ENCODE assay signal across 1 cellular context in the genomic region with DNA sequence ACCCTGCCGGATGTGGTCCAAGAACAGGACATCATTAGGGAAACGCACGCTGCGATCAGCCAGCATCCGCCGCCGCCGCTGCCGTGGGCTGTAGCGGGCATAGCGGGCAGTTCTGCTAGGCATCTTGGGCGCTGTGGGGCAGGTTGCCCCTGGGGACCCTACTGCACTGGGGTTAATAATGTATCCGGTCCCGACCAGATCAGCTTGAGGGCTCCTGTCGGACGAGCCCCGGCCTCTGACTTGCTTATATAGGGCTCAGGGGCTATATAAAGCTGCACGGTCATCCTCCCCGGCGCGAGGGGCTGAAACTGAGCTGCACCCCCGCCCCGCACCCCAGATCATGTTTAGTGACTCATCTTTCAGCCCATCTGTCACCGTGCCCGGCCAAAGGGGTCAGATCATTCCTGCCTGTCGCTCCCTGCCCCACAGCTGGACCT.
TF ChIP-seq lines count a peak whose summit lies in the region.

PPP1R27 (minus strand) TSS at position 220 of the 437 bp plus-strand sequence; CDS start at position 123, 97 bp downstream.

TF ChIP-seq in K562, 482 proteins besides CTCF, POLR2A, EP300 and RAD21 (continues in another document):
- TF ChIP-seq ZNF398 (CRISPR knock-in tag; IDR thresholded peaks at IDR 0.05) = no peak
- no peak for TF ChIP-seq HDAC1 (IDR thresholded peaks at IDR 0.05)
- no peak for TF ChIP-seq ZNF766 (CRISPR knock-in tag; conservative IDR thresholded peaks at IDR 0.05)
- no peak for TF ChIP-seq MAZ (CRISPR knock-in tag; conservative IDR thresholded peaks at IDR 0.05 in 1 of 2, IDR thresholded peaks at IDR 0.05 in 1 of 2)
- TF ChIP-seq, protein P1, sequence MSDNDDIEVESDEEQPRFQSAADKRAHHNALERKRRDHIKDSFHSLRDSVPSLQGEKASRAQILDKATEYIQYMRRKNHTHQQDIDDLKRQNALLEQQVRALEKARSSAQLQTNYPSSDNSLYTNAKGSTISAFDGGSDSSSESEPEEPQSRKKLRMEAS (CRISPR knock-in tag; IDR thresholded peaks at IDR 0.05) = 0 out of 2 replicates have a peak, but pooled peaks have one; percentile 1
- no peak for TF ChIP-seq YY1 (IDR thresholded peaks at IDR 0.05; ENCODE audit: borderline replicate concordance in 1 of 3, control insufficient read depth in 1 of 3, extremely low read depth in 1 of 3, insufficient read depth in 3 of 3, insufficient read length in 1 of 3, insufficient replicate concordance in 2 of 3, low read depth in 1 of 3, low read length in 2 of 3)
- no peak for TF ChIP-seq ZC3H4 (CRISPR knock-in tag; IDR thresholded peaks at IDR 0.05; ENCODE audit: borderline replicate concordance)
- TF ChIP-seq RBFOX2 (IDR thresholded peaks at IDR 0.05; ENCODE audit: low read depth, low read length) = peak; percentile 52
- TF ChIP-seq CBFA2T3 (IDR thresholded peaks at IDR 0.05) = peak; percentile 34; the same call in 1 of the 2 replicates
- no peak for TF ChIP-seq ZKSCAN1 (IDR thresholded peaks at IDR 0.05; ENCODE audit: low read depth, low read length)
- peak; percentile 54; the same call in 1 of the 2 replicates for TF ChIP-seq JUND (IDR thresholded peaks at IDR 0.05; ENCODE audit: borderline replicate concordance, low read depth, low read length)
- no peak; the same call in 2 of the 3 replicates for TF ChIP-seq JUND (tag; IDR thresholded peaks at IDR 0.05; ENCODE audit: borderline replicate concordance, low read depth, low read length)
- TF ChIP-seq MAFK (IDR thresholded peaks at IDR 0.05; ENCODE audit: low read length) = no peak
- no peak for TF ChIP-seq MYBL2 (IDR thresholded peaks at IDR 0.05; ENCODE audit: low read depth)
- no peak for TF ChIP-seq MYBL2 (CRISPR knock-in tag; IDR thresholded peaks at IDR 0.05; ENCODE audit: borderline replicate concordance)
- TF ChIP-seq NR2F6 (CRISPR knock-in tag; IDR thresholded peaks at IDR 0.05) = no peak
- no peak for TF ChIP-seq BHLHE40 (IDR thresholded peaks at IDR 0.05; ENCODE audit: low read length)
- no peak for TF ChIP-seq OTX1 (CRISPR knock-in tag; IDR thresholded peaks at IDR 0.05)
- TF ChIP-seq, protein P2, sequence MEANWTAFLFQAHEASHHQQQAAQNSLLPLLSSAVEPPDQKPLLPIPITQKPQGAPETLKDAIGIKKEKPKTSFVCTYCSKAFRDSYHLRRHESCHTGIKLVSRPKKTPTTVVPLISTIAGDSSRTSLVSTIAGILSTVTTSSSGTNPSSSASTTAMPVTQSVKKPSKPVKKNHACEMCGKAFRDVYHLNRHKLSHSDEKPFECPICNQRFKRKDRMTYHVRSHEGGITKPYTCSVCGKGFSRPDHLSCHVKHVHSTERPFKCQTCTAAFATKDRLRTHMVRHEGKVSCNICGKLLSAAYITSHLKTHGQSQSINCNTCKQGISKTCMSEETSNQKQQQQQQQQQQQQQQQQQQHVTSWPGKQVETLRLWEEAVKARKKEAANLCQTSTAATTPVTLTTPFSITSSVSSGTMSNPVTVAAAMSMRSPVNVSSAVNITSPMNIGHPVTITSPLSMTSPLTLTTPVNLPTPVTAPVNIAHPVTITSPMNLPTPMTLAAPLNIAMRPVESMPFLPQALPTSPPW (CRISPR knock-in tag; IDR thresholded peaks at IDR 0.05) = no peak
- no peak for TF ChIP-seq MTA1 (IDR thresholded peaks at IDR 0.05; ENCODE audit: borderline replicate concordance)
- no peak for TF ChIP-seq MYC (IDR thresholded peaks at IDR 0.05; ENCODE audit: low read depth, low read length)
- no peak for TF ChIP-seq MYC (CRISPR knock-in tag; IDR thresholded peaks at IDR 0.05; ENCODE audit: borderline replicate concordance, low read depth)
- TF ChIP-seq BCOR (IDR thresholded peaks at IDR 0.05) = no peak
- no peak for TF ChIP-seq TBL1XR1 (IDR thresholded peaks at IDR 0.05; ENCODE audit: low read length in 2 of 2)
- TF ChIP-seq ZNF347 (CRISPR knock-in tag; IDR thresholded peaks at IDR 0.05; ENCODE audit: low read depth) = no peak
- no peak for TF ChIP-seq E2F1 (CRISPR knock-in tag; IDR thresholded peaks at IDR 0.05)
- no peak for TF ChIP-seq ADNP (tag; IDR thresholded peaks at IDR 0.05)
- no peak for TF ChIP-seq ZNF764 (CRISPR knock-in tag; IDR thresholded peaks at IDR 0.05; ENCODE audit: low read depth)
- no peak for TF ChIP-seq CBX2 (IDR thresholded peaks at IDR 0.05; ENCODE audit: insufficient read depth, low read length, poor library complexity, severe bottlenecking)
- no peak for TF ChIP-seq ZNF75A (CRISPR knock-in tag; IDR thresholded peaks at IDR 0.05)
- no peak for TF ChIP-seq ZSCAN29 (IDR thresholded peaks at IDR 0.05)
- no peak for TF ChIP-seq SNRNP70 (optimal IDR thresholded peaks at IDR 0.05; ENCODE audit: low read depth, low read length)
- TF ChIP-seq XRCC5 (IDR thresholded peaks at IDR 0.05; ENCODE audit: low read depth, low read length) = no peak
- TF ChIP-seq SMARCE1 (IDR thresholded peaks at IDR 0.05) = 0 out of 2 replicates have a peak, but pooled peaks have one; percentile 22
- TF ChIP-seq ZNF12 (CRISPR knock-in tag; IDR thresholded peaks at IDR 0.05) = no peak
- no peak for TF ChIP-seq E2F6 (IDR thresholded peaks at IDR 0.05; ENCODE audit: borderline replicate concordance in 1 of 2, extremely low read depth in 1 of 2, insufficient read depth in 1 of 2, insufficient read length in 1 of 2, low read depth in 1 of 2, low read length in 1 of 2, poor library complexity in 1 of 2, severe bottlenecking in 1 of 2)
- TF ChIP-seq ZMIZ1 (IDR thresholded peaks at IDR 0.05; ENCODE audit: low read depth in 2 of 2, low read length in 2 of 2) = no peak
- peak; percentile 48; the same call in 1 of the 2 replicates for TF ChIP-seq POLR2G (IDR thresholded peaks at IDR 0.05; ENCODE audit: low read depth, low read length)
- TF ChIP-seq, protein P3, sequence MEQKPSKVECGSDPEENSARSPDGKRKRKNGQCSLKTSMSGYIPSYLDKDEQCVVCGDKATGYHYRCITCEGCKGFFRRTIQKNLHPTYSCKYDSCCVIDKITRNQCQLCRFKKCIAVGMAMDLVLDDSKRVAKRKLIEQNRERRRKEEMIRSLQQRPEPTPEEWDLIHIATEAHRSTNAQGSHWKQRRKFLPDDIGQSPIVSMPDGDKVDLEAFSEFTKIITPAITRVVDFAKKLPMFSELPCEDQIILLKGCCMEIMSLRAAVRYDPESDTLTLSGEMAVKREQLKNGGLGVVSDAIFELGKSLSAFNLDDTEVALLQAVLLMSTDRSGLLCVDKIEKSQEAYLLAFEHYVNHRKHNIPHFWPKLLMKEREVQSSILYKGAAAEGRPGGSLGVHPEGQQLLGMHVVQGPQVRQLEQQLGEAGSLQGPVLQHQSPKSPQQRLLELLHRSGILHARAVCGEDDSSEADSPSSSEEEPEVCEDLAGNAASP (IDR thresholded peaks at IDR 0.05) = no peak
- no peak for TF ChIP-seq DNMT1 (IDR thresholded peaks at IDR 0.05)
- peak; percentile 25 for TF ChIP-seq PCBP1 (IDR thresholded peaks at IDR 0.05; ENCODE audit: low read depth, low read length, poor library complexity, severe bottlenecking)
- TF ChIP-seq GTF3C2 (IDR thresholded peaks at IDR 0.05; ENCODE audit: borderline replicate concordance, extremely low read depth, insufficient read length) = no peak
- TF ChIP-seq ZBTB7A (IDR thresholded peaks at IDR 0.05; ENCODE audit: borderline replicate concordance, control insufficient read depth, low read depth, low read length) = peak; percentile 75; the same call in 1 of the 2 replicates
- TF ChIP-seq NCOR1 (IDR thresholded peaks at IDR 0.05) = no peak
- TF ChIP-seq ATF3 (IDR thresholded peaks at IDR 0.05) = peak; percentile 53
- no peak for TF ChIP-seq ATF3 (CRISPR knock-in tag; conservative IDR thresholded peaks at IDR 0.05)
- TF ChIP-seq ZNF354B (CRISPR knock-in tag; IDR thresholded peaks at IDR 0.05) = no peak
- TF ChIP-seq, protein P4, sequence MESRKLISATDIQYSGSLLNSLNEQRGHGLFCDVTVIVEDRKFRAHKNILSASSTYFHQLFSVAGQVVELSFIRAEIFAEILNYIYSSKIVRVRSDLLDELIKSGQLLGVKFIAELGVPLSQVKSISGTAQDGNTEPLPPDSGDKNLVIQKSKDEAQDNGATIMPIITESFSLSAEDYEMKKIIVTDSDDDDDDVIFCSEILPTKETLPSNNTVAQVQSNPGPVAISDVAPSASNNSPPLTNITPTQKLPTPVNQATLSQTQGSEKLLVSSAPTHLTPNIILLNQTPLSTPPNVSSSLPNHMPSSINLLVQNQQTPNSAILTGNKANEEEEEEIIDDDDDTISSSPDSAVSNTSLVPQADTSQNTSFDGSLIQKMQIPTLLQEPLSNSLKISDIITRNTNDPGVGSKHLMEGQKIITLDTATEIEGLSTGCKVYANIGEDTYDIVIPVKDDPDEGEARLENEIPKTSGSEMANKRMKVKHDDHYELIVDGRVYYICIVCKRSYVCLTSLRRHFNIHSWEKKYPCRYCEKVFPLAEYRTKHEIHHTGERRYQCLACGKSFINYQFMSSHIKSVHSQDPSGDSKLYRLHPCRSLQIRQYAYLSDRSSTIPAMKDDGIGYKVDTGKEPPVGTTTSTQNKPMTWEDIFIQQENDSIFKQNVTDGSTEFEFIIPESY (CRISPR knock-in tag; IDR thresholded peaks at IDR 0.05) = peak; percentile 92
- no peak for TF ChIP-seq E2F3 (CRISPR knock-in tag; IDR thresholded peaks at IDR 0.05)
- TF ChIP-seq NFE2 (IDR thresholded peaks at IDR 0.05; ENCODE audit: low read depth) = peak; percentile 67; the same call in 1 of the 2 replicates
